In the genomic region with DNA sequence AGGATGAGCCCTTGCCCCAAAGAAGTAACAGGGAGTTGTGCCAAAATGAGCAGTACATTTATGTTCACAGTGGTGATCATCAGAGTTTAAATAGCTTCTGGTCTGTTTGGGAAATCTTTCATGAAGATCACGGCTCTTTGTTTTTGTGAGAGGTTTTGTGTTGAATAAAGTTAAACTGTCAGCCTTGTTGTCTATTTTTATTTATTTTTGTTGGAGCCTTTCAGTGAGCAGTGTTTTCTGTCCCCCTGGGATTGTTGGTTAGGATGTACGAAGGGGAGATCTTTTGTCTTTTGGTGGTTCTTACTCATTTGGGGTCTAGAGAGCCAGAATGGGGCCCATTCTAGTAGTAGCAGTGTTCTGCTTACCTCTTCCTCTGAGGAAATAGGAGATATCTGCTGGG, we compare ENCODE assay signal across 13 cellular contexts.
A peak's percentile ranks its signal among the peaks of the same experiment; 100 is the strongest.
DNase-seq lines count a peak whose midpoint lies in the region; ATAC-seq lines count a peak whose summit lies in the region.
"Had no signal": no experiment of that assay in that cellular context is flagged by ENCODE, and none has a peak within 500 bp of the region (broad histone marks: within the 10 kb centered on the region; RNA-seq: fewer than 3 reads in every experiment).

No MANE protein-coding gene starts in this region.

- H3K27ac Mint-ChIP-seq in activated CD4-positive, alpha-beta T cell treated with anti-CD3 and anti-CD28 coated beads for 36 hours: peak overlapping the region; percentile 58
- peak overlapping the region; percentile 68 for H3K27ac Mint-ChIP-seq in activated T-helper 1 cell treated with anti-CD3 and anti-CD28 coated beads, Interleukin-12 subunit alpha, Interleukin-12 subunit beta, Interleukin-2, Interleukin-4 antibody, amounts not matched to agents 30 ng/mL and 10 ng/mL and 1 ng/mL, durations not matched to agents 14 hours and 24 hours and 36 hours
- peak overlapping the region in 5 of 6 donors; percentile 22 to 87 (median 75) for H3K27ac Mint-ChIP-seq in immature natural killer cell
- H3K27ac Mint-ChIP-seq in stimulated activated effector memory CD8-positive, alpha-beta T cell treated with anti-CD3 and anti-CD28 coated beads, Interleukin-12 subunit alpha, Interleukin-12 subunit beta, amount 100 ng/mL, for 72 hours: peak overlapping the region; percentile 23

- intact Hi-C loops in activated CD4-positive, alpha-beta T cell treated with anti-CD3 and anti-CD28 coated beads for 36 hours (cut with DNase I, micrococcal nuclease): no loop called here
- intact Hi-C loops in activated T-helper 1 cell treated with anti-CD3 and anti-CD28 coated beads, Interleukin-12 subunit alpha, Interleukin-12 subunit beta, Interleukin-2, Interleukin-4 antibody, amounts not matched to agents 30 ng/mL and 10 ng/mL and 1 ng/mL, durations not matched to agents 14 hours and 24 hours and 36 hours (cut with micrococcal nuclease): loop anchor here (2.0 to 5.0 kb wide), 2 partner anchors 14 to 41 kb away; no protein-coding TSS in a partner anchor

- H3K9me3 Mint-ChIP-seq in activated CD4-positive, alpha-beta T cell treated with anti-CD3 and anti-CD28 coated beads for 36 hours (ENCODE audit: low read depth): no peaks in the 10 kb centered on the region
- no peaks in the 10 kb centered on the region for H3K9me3 Mint-ChIP-seq in activated T-helper 1 cell treated with anti-CD3 and anti-CD28 coated beads, Interleukin-12 subunit alpha, Interleukin-12 subunit beta, Interleukin-2, Interleukin-4 antibody, amounts not matched to agents 30 ng/mL and 10 ng/mL and 1 ng/mL, durations not matched to agents 14 hours and 24 hours and 36 hours
- no peaks in the 10 kb centered on the region for H3K9me3 Mint-ChIP-seq in immature natural killer cell
- no peaks in the 10 kb centered on the region for H3K9me3 Mint-ChIP-seq in stimulated activated effector memory CD8-positive, alpha-beta T cell treated with anti-CD3 and anti-CD28 coated beads, Interleukin-12 subunit alpha, Interleukin-12 subunit beta, amount 100 ng/mL, for 72 hours

- DNase-seq in activated CD4-positive, alpha-beta T cell treated with anti-CD3 and anti-CD28 coated beads for 36 hours: no peak
- no peak for DNase-seq in activated CD4-positive, alpha-beta T cell treated with anti-CD3 and anti-CD28 coated beads, Interleukin-2, amount 50 U/mL, for 4 hours
- DNase-seq in activated T-helper 1 cell treated with anti-CD3 and anti-CD28 coated beads, Interleukin-12 subunit alpha, Interleukin-12 subunit beta, Interleukin-2, Interleukin-4 antibody, amounts not matched to agents 30 ng/mL and 10 ng/mL and 1 ng/mL, durations not matched to agents 14 hours and 24 hours and 36 hours (ENCODE audit: low spot score): no peak
- DNase-seq in immature natural killer cell: no peak
- no peak for DNase-seq in stimulated activated effector memory CD8-positive, alpha-beta T cell treated with anti-CD3 and anti-CD28 coated beads, Interleukin-12 subunit alpha, Interleukin-12 subunit beta, amount 100 ng/mL, for 72 hours (ENCODE audit: low spot score in 2 of 2)
- no peak for DNase-seq in activated gamma-delta T cell (lab: John Stamatoyannopoulos, UW)
- no peak for DNase-seq in NCI-H2081 treated with DMSO at 0.1 percent for 48 hours (lab: John Stamatoyannopoulos, UW)
- DNase-seq: cerebellar nuclear complex, DMS 273 treated with DMSO at 0.1 percent for 48 hours, NCI-H146, SHP77, upper lobe of left lung had no signal

- POLR2A ChIA-PET in activated CD4-positive, alpha-beta T cell treated with anti-CD3 and anti-CD28 coated beads for 36 hours (lab: Charles Lee): interaction anchor here (0.6 to 0.7 kb wide), 2 partner anchors 77 to 478 kb away, joined by 4 read pairs; no protein-coding TSS in a partner anchor

- no peaks in the 10 kb centered on the region for H3K27me3 Mint-ChIP-seq in activated CD4-positive, alpha-beta T cell treated with anti-CD3 and anti-CD28 coated beads for 36 hours
- no peaks in the 10 kb centered on the region for H3K27me3 Mint-ChIP-seq in activated T-helper 1 cell treated with anti-CD3 and anti-CD28 coated beads, Interleukin-12 subunit alpha, Interleukin-12 subunit beta, Interleukin-2, Interleukin-4 antibody, amounts not matched to agents 30 ng/mL and 10 ng/mL and 1 ng/mL, durations not matched to agents 14 hours and 24 hours and 36 hours (ENCODE audit: insufficient read depth)
- H3K27me3 Mint-ChIP-seq in immature natural killer cell (ENCODE audit: low read depth in 3 of 3): peaks cover 2 to 14% (median 6%) of the 10 kb centered on the region in 3 donors

- ATAC-seq in activated CD4-positive, alpha-beta T cell treated with anti-CD3 and anti-CD28 coated beads for 36 hours: no peak
- no peak for ATAC-seq in stimulated activated effector memory CD8-positive, alpha-beta T cell treated with anti-CD3 and anti-CD28 coated beads, Interleukin-12 subunit alpha, Interleukin-12 subunit beta, amount 100 ng/mL, for 72 hours
- ATAC-seq in HG02571 (IDR thresholded peaks at IDR 0.05; ENCODE audit: unreplicated experiment): no peak

- H3K4me3 Mint-ChIP-seq in activated CD4-positive, alpha-beta T cell treated with anti-CD3 and anti-CD28 coated beads for 36 hours: no peak overlapping the region
- no peak overlapping the region for H3K4me3 Mint-ChIP-seq in activated T-helper 1 cell treated with anti-CD3 and anti-CD28 coated beads, Interleukin-12 subunit alpha, Interleukin-12 subunit beta, Interleukin-2, Interleukin-4 antibody, amounts not matched to agents 30 ng/mL and 10 ng/mL and 1 ng/mL, durations not matched to agents 14 hours and 24 hours and 36 hours
- peak overlapping the region; percentile 34 to 73 (median 58) for H3K4me3 Mint-ChIP-seq in immature natural killer cell
- H3K4me3 Mint-ChIP-seq in stimulated activated effector memory CD8-positive, alpha-beta T cell treated with anti-CD3 and anti-CD28 coated beads, Interleukin-12 subunit alpha, Interleukin-12 subunit beta, amount 100 ng/mL, for 72 hours: no peak overlapping the region

- peaks cover 88% of the 10 kb centered on the region for H3K4me1 Mint-ChIP-seq in activated CD4-positive, alpha-beta T cell treated with anti-CD3 and anti-CD28 coated beads for 36 hours
- peaks cover 91% of the 10 kb centered on the region for H3K4me1 Mint-ChIP-seq in activated T-helper 1 cell treated with anti-CD3 and anti-CD28 coated beads, Interleukin-12 subunit alpha, Interleukin-12 subunit beta, Interleukin-2, Interleukin-4 antibody, amounts not matched to agents 30 ng/mL and 10 ng/mL and 1 ng/mL, durations not matched to agents 14 hours and 24 hours and 36 hours (ENCODE audit: low read depth)
- peaks cover 86 to 94% of the 10 kb centered on the region in 2 donors for H3K4me1 Mint-ChIP-seq in immature natural killer cell
- peaks cover 79% of the 10 kb centered on the region for H3K4me1 Mint-ChIP-seq in stimulated activated effector memory CD8-positive, alpha-beta T cell treated with anti-CD3 and anti-CD28 coated beads, Interleukin-12 subunit alpha, Interleukin-12 subunit beta, amount 100 ng/mL, for 72 hours

- peaks cover 2% of the 10 kb centered on the region for H3K36me3 Mint-ChIP-seq in activated CD4-positive, alpha-beta T cell treated with anti-CD3 and anti-CD28 coated beads for 36 hours (ENCODE audit: low read depth)
- H3K36me3 Mint-ChIP-seq in activated T-helper 1 cell treated with anti-CD3 and anti-CD28 coated beads, Interleukin-12 subunit alpha, Interleukin-12 subunit beta, Interleukin-2, Interleukin-4 antibody, amounts not matched to agents 30 ng/mL and 10 ng/mL and 1 ng/mL, durations not matched to agents 14 hours and 24 hours and 36 hours (ENCODE audit: low read depth): peaks cover 11% of the 10 kb centered on the region
- no peaks in the 10 kb centered on the region for H3K36me3 Mint-ChIP-seq in immature natural killer cell
- no peaks in the 10 kb centered on the region for H3K36me3 Mint-ChIP-seq in stimulated activated effector memory CD8-positive, alpha-beta T cell treated with anti-CD3 and anti-CD28 coated beads, Interleukin-12 subunit alpha, Interleukin-12 subunit beta, amount 100 ng/mL, for 72 hours

- CTCF ChIA-PET in activated CD4-positive, alpha-beta T cell treated with anti-CD3 and anti-CD28 coated beads for 36 hours (lab: Charles Lee): interaction anchor here (0.6 kb wide), 1 partner anchor 187 kb away, joined by 3 read pairs; no protein-coding TSS in a partner anchor

Comparison
In these comparisons a context has a peak if more than half of its experiments do, and no peak if none do; other contexts are left out.
1. H3K27ac Mint-ChIP-seq: peak in every context shown above with its lines; median percentile 75 in immature natural killer cell; 68 in activated T-helper 1 cell treated with anti-CD3 and anti-CD28 coated beads, Interleukin-12 subunit alpha, Interleukin-12 subunit beta, Interleukin-2, Interleukin-4 antibody, amounts not matched to agents 30 ng/mL and 10 ng/mL and 1 ng/mL, durations not matched to agents 14 hours and 24 hours and 36 hours; 58 in activated CD4-positive, alpha-beta T cell treated with anti-CD3 and anti-CD28 coated beads for 36 hours; 23 in stimulated activated effector memory CD8-positive, alpha-beta T cell treated with anti-CD3 and anti-CD28 coated beads, Interleukin-12 subunit alpha, Interleukin-12 subunit beta, amount 100 ng/mL, for 72 hours.
2. H3K4me3 Mint-ChIP-seq: peak in immature natural killer cell (5 of 5); none in activated CD4-positive, alpha-beta T cell treated with anti-CD3 and anti-CD28 coated beads for 36 hours (single experiment), activated T-helper 1 cell treated with anti-CD3 and anti-CD28 coated beads, Interleukin-12 subunit alpha, Interleukin-12 subunit beta, Interleukin-2, Interleukin-4 antibody, amounts not matched to agents 30 ng/mL and 10 ng/mL and 1 ng/mL, durations not matched to agents 14 hours and 24 hours and 36 hours (single experiment) and stimulated activated effector memory CD8-positive, alpha-beta T cell treated with anti-CD3 and anti-CD28 coated beads, Interleukin-12 subunit alpha, Interleukin-12 subunit beta, amount 100 ng/mL, for 72 hours (single experiment).